Comparison of ENCODE assay signal across 32 cellular contexts in genomic region chr2:108956375-108956774, GRCh38. TPM values are rescaled to one million over a fixed set of nuclear protein-coding genes. Genes with fewer than 3 reads are reported as not detected.
"Had no signal": no experiment of that assay in that cellular context is flagged by ENCODE, and none has a peak within 500 bp of the region (broad histone marks: within the 10 kb centered on the region; RNA-seq: fewer than 3 reads in every experiment).

No MANE protein-coding gene starts in this region.

- ATAC-seq: PC-3 had no signal

- H3K4me3 Mint-ChIP-seq: activated CD4-positive, alpha-beta T cell treated with anti-CD3 and anti-CD28 coated beads, Interleukin-2, amount 10 ng/mL, durations not matched to agents 24 days and 14 days; activated CD8-positive, alpha-beta T cell treated with anti-CD3 and anti-CD28 coated beads for 36 hours; activated T-helper 17 cell treated with anti-CD3 and anti-CD28 coated beads, Interleukin-2, amount 50 U/mL, for 72 hours; T-helper 1 cell treated with Interleukin-12 subunit alpha and Interleukin-12 subunit beta and Interleukin-4 antibody, amounts not matched to agents 30 μg/mL and 1 μg/mL, for 36 hours; T-helper 2 cell treated with Interferon-gamma antibody and Interleukin-4, amounts not matched to agents 5 μg/mL and 100 μg/mL, for 36 hours had no signal

- H3K9me2 ChIP-seq: SK-N-SH had no signal

- H3K27me3 ChIP-seq: MG63, Peyer's patch had no signal

- H3K4me2 ChIP-seq: SK-N-SH had no signal

- H3K4me1 ChIP-seq: SJSA1 had no signal

- H3K27me3 Mint-ChIP-seq: activated CD4-positive, alpha-beta T cell treated with anti-CD3 and anti-CD28 coated beads, Interleukin-2, amount 10 ng/mL, durations not matched to agents 24 days and 14 days; activated CD8-positive, alpha-beta T cell treated with anti-CD3 and anti-CD28 coated beads for 36 hours; activated T-helper 17 cell treated with anti-CD3 and anti-CD28 coated beads, Interleukin-2, amount 50 U/mL, for 72 hours had no signal

- H3K27ac Mint-ChIP-seq: activated CD4-positive, alpha-beta T cell treated with anti-CD3 and anti-CD28 coated beads, Interleukin-2, amount 10 ng/mL, durations not matched to agents 24 days and 14 days; activated T-helper 17 cell treated with anti-CD3 and anti-CD28 coated beads, Interleukin-2, amount 50 U/mL, for 72 hours; T-helper 1 cell treated with Interleukin-12 subunit alpha and Interleukin-12 subunit beta and Interleukin-4 antibody, amounts not matched to agents 30 μg/mL and 1 μg/mL, for 36 hours; T-helper 2 cell treated with Interferon-gamma antibody and Interleukin-4, amounts not matched to agents 5 μg/mL and 100 μg/mL, for 36 hours had no signal

- DNase-seq: activated CD4-positive, alpha-beta T cell treated with anti-CD3 and anti-CD28 coated beads, Interleukin-2, amount 10 ng/mL, durations not matched to agents 24 days and 14 days; activated CD4-positive, alpha-beta T cell treated with anti-CD3 and anti-CD28 coated beads, Interleukin-2, amount 50 U/mL, for 4 hours; activated effector memory CD4-positive, alpha-beta T cell treated with anti-CD3 and anti-CD28 coated beads, Interleukin-2, amount 50 U/mL, for 16 hours; activated naive CD4-positive, alpha-beta T cell treated with Interleukin-2 at 50 U/mL for 16 hours; activated T-cell treated with anti-CD3 and anti-CD28 coated beads, Interleukin-2, amount 50 U/mL, for 1 hour; activated T-cell treated with anti-CD3 and anti-CD28 coated beads, Interleukin-2, amount 50 U/mL, for 72 hours; amniotic stem cell; aorta; brain microvascular endothelial cell; central memory CD4-positive, alpha-beta T cell; Kasumi-1; KBM-7; MG63; NCI-H1092; NCI-H1436 treated with DMSO at 0.1 percent for 48 hours; NCI-H1694 treated with DMSO at 0.1 percent for 48 hours; NCI-H2029 treated with DMSO at 0.1 percent for 48 hours; NCI-H2107; NCI-H226; NCI-H524 treated with DMSO at 0.1 percent for 48 hours; NK-92 treated with Interleukin-12 subunit alpha and Interleukin-12 subunit beta, amount 100 ng/mL, for 24 hours; PC-3; Peyer's patch; RPMI8226; SHP77 treated with DMSO at 0.1 percent for 48 hours; SK-N-SH had no signal

- H3K36me3 ChIP-seq: brain microvascular endothelial cell, MG63, Peyer's patch, SJSA1 had no signal

- H3K4me1 Mint-ChIP-seq: activated T-helper 17 cell treated with anti-CD3 and anti-CD28 coated beads, Interleukin-2, amount 50 U/mL, for 72 hours had no signal

- H3K4me3 ChIP-seq: MG63, Peyer's patch, SJSA1 had no signal

- H3K27ac ChIP-seq: brain microvascular endothelial cell, SJSA1 had no signal

- H3K9me3 ChIP-seq: Peyer's patch, SJSA1, SK-N-SH had no signal

RNA-seq across cellular contexts. Expression of gene EDAR, which starts 32.6 kb away (rescaled TPM):
- total RNA-seq: activated T-helper 17 cell treated with anti-CD3 and anti-CD28 coated beads, Interleukin-2, amount 50 U/mL, for 72 hours; aorta; NCI-H460; SJSA1 had no signal
- polyA plus RNA-seq: aorta, SK-N-SH had no signal
